30 cellular contexts compared by ENCODE assay signal in the genomic region with DNA sequence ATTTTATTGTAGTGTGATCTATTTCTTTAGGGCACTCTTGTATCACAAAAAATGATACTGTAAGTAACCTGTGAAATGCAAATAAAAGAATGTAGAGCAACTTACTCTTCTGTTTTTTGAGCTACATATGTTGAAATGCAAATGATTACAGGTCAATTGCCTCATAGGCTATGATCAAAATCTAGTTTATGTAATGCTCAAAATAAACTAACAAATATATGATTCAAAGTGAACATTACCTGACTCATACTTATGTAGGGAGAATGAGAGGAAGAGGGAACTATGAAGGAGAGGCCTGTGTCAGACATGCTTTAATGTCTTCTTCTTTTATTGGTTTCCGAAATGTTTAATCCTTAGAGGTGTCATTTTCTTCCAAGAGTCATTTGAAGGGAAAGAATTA. TPM values are rescaled to one million over a fixed set of nuclear protein-coding genes. Genes with fewer than 3 reads are reported as not detected.
DNase-seq lines count a peak whose midpoint lies in the region; ATAC-seq, FAIRE-seq and TF ChIP-seq lines count a peak whose summit lies in the region.
"Had no signal": no experiment of that assay in that cellular context is flagged by ENCODE, and none has a peak within 500 bp of the region (broad histone marks: within the 10 kb centered on the region; RNA-seq: fewer than 3 reads in every experiment).

No MANE protein-coding gene starts in this region.

- H4K20me1 ChIP-seq in PC-3 (ENCODE audit: low read length): no peaks in the 10 kb centered on the region

- H3K27ac ChIP-seq in breast epithelium (no peak overlapping the region), PC-3 (ENCODE audit: low read length) (peak overlapping the region; percentile 84), endodermal cell (ENCODE audit: low read depth, low read length) (no peak overlapping the region)
- H3K27ac ChIP-seq: 22Rv1, HL-60 had no signal

- no peaks in the 10 kb centered on the region for H3F3A ChIP-seq in PC-3 (ENCODE audit: low read length, unreplicated experiment)

- no peaks in the 10 kb centered on the region for H3K9me2 ChIP-seq in PC-3 (replicated peaks; ENCODE audit: low read length)

- DNase-seq in MCF 10A (ENCODE audit: unreplicated experiment) (peak; percentile 28), breast epithelium (ENCODE audit: low spot score in 2 of 2) (no peak), PC-3 (peak; percentile 78), bronchial epithelial cell (ENCODE audit: low read depth) (peak; percentile 87), endodermal cell (no peak), DMS114 treated with DMSO at 0.1 percent for 48 hours (lab: John Stamatoyannopoulos, UW; ENCODE audit: unreplicated experiment) (no peak), superior temporal gyrus (ENCODE audit: extremely low spot score) (no peak), omental fat pad (ENCODE audit: low spot score) (no peak)
- DNase-seq: AML-193; C1 segment of cervical spinal cord; Calu3; CD8-positive, alpha-beta T cell; DMS53; GF-D8; H7; HFFc6; KG1; NCI-H1105; NCI-H146; NCI-H2029 treated with DMSO at 0.1 percent for 48 hours; NCI-H226; NCI-H524; NCI-H774; NK-92 treated with Interleukin-12 subunit alpha and Interleukin-12 subunit beta, amount 100 ng/mL, for 24 hours; SHP77; SW 1271 had no signal

- no peak for FAIRE-seq in bronchial epithelial cell (lab: Jason Lieb, UNC)
- FAIRE-seq: GM19239, RCC 7860 had no signal

- H3K4me1 Mint-ChIP-seq in MCF 10A (ENCODE audit: insufficient read depth, unreplicated experiment): peaks cover 10% of the 10 kb centered on the region
- peaks cover 5% of the 10 kb centered on the region for H3K4me1 Mint-ChIP-seq in endodermal cell

- H3K27me3 Mint-ChIP-seq in MCF 10A (ENCODE audit: insufficient read depth, unreplicated experiment): peaks cover 43% of the 10 kb centered on the region
- peaks cover 51% of the 10 kb centered on the region for H3K27me3 Mint-ChIP-seq in endodermal cell (ENCODE audit: insufficient read depth)

- H3K4me3 ChIP-seq in breast epithelium (no peak overlapping the region), PC-3 (ENCODE audit: low read length) (no peak overlapping the region), bronchial epithelial cell (ENCODE audit: low read depth, low read length) (no peak overlapping the region), endodermal cell (ENCODE audit: low read length) (no peak overlapping the region)

- H3K4me3 Mint-ChIP-seq in MCF 10A (ENCODE audit: unreplicated experiment): no peak overlapping the region
- H3K4me3 Mint-ChIP-seq in endodermal cell: no peak overlapping the region
- H3K4me3 Mint-ChIP-seq: CD8-positive, alpha-beta T cell; HFFc6 had no signal

- H3K27me3 ChIP-seq in breast epithelium: peaks cover 0 to 17% of the 10 kb centered on the region in 2 donors
- H3K27me3 ChIP-seq in PC-3 (ENCODE audit: low read length): no peaks in the 10 kb centered on the region
- no peaks in the 10 kb centered on the region for H3K27me3 ChIP-seq in bronchial epithelial cell (ENCODE audit: control insufficient read depth, insufficient read depth, low read length)
- H3K27me3 ChIP-seq in endodermal cell (ENCODE audit: control insufficient read depth, insufficient read depth, low read length, poor library complexity, severe bottlenecking): peaks cover 8% of the 10 kb centered on the region

- TF ChIP-seq POLR2A in breast epithelium (IDR thresholded peaks at IDR 0.05): no peak

- H3K9me3 ChIP-seq in breast epithelium: no peaks in the 10 kb centered on the region
- H3K9me3 ChIP-seq in PC-3 (ENCODE audit: low read length): no peaks in the 10 kb centered on the region
- H3K9me3 ChIP-seq in endodermal cell (ENCODE audit: control insufficient read depth, low read length): no peaks in the 10 kb centered on the region

- H3K4me2 ChIP-seq in PC-3 (ENCODE audit: low read length): peak overlapping the region; percentile 56

- BruUV-seq in MCF 10A (replicated peaks; lab: Mats Ljungman, UMichigan) (no TSS peak), PC-3 (replicated peaks; lab: Mats Ljungman, UMichigan) (no TSS peak)

- intact Hi-C loops in MCF 10A (cut with micrococcal nuclease) (loop anchor here (2.0 kb wide), 1 partner anchor 107 kb away; no protein-coding TSS in a partner anchor), breast epithelium (cut with DNase I; ENCODE audit: low total_unique reads) (loop anchor here (5.0 kb wide), 1 partner anchor 699 kb away; no protein-coding TSS in a partner anchor), PC-3 (cut with micrococcal nuclease) (loop anchor here (2.0 to 5.0 kb wide), 3 partner anchors 49 to 245 kb away; no protein-coding TSS in a partner anchor)

- H3K4me1 ChIP-seq in breast epithelium: no peaks in the 10 kb centered on the region
- peaks cover 33% of the 10 kb centered on the region for H3K4me1 ChIP-seq in PC-3 (ENCODE audit: insufficient read depth, low read length)
- peaks cover 7% of the 10 kb centered on the region for H3K4me1 ChIP-seq in endodermal cell (ENCODE audit: control insufficient read depth, insufficient read depth, low read length)

- H3K36me3 Mint-ChIP-seq in MCF 10A (ENCODE audit: insufficient read depth, unreplicated experiment): no peaks in the 10 kb centered on the region
- H3K36me3 Mint-ChIP-seq in endodermal cell (ENCODE audit: low read depth): no peaks in the 10 kb centered on the region
- H3K36me3 Mint-ChIP-seq: CD8-positive, alpha-beta T cell had no signal

- no peak overlapping the region for H3K27ac Mint-ChIP-seq in MCF 10A (ENCODE audit: low read depth, unreplicated experiment)
- no peak overlapping the region for H3K27ac Mint-ChIP-seq in endodermal cell
- H3K27ac Mint-ChIP-seq: CD8-positive, alpha-beta T cell; HFFc6 had no signal

- H3K36me3 ChIP-seq in breast epithelium: no peaks in the 10 kb centered on the region
- H3K36me3 ChIP-seq in PC-3 (ENCODE audit: low read depth, low read length): no peaks in the 10 kb centered on the region
- no peaks in the 10 kb centered on the region for H3K36me3 ChIP-seq in bronchial epithelial cell (ENCODE audit: control insufficient read depth, insufficient read depth, low read length)
- no peaks in the 10 kb centered on the region for H3K36me3 ChIP-seq in endodermal cell (ENCODE audit: control insufficient read depth, insufficient read depth, low read length)

- peak overlapping the region; percentile 41; the same call in 1 of the 2 replicates for H3K9ac ChIP-seq in PC-3 (ENCODE audit: low read length)
- no peak overlapping the region for H3K9ac ChIP-seq in endodermal cell (ENCODE audit: extremely low read depth, low read length, poor library complexity, severe bottlenecking)

- H3K9me3 Mint-ChIP-seq in MCF 10A (ENCODE audit: unreplicated experiment) (peaks cover 6% of the 10 kb centered on the region), endodermal cell (peaks cover 35% of the 10 kb centered on the region)
- H3K9me3 Mint-ChIP-seq: CD8-positive, alpha-beta T cell; HFFc6 had no signal

- H3K79me2 ChIP-seq in PC-3 (ENCODE audit: low read length): no peaks in the 10 kb centered on the region

- POLR2A ChIA-PET in MCF 10A (lab: Yijun Ruan, JAX): interaction anchor here (0.7 kb wide), 1 partner anchor 129 kb away, joined by 3 read pairs; no protein-coding TSS in a partner anchor
- POLR2A ChIA-PET in PC-3 (lab: Charles Lee; ENCODE audit: unreplicated experiment): no interaction called here

- WGBS in endodermal cell (ENCODE audit: insufficient coverage in 1 of 2, insufficient read length in 1 of 2), 2 experiments: 80% methylated on average over 1 of the region's 1 CpG; no CpG with 5 or more reads in 1 of the 2 experiments

- TF ChIP-seq CTCF in MCF 10A (IDR thresholded peaks at IDR 0.05; ENCODE audit: unreplicated experiment) (no peak), breast epithelium (IDR thresholded peaks at IDR 0.05) (no peak), PC-3 (conservative IDR thresholded peaks at IDR 0.05; ENCODE audit: low read depth, low read length) (no peak), bronchial epithelial cell (IDR thresholded peaks at IDR 0.05; ENCODE audit: insufficient read depth, low read length, severe bottlenecking) (no peak), endodermal cell (conservative IDR thresholded peaks at IDR 0.05) (no peak), omental fat pad (IDR thresholded peaks at IDR 0.05) (no peak)

- ATAC-seq in PC-3 (peak; percentile 40), omental fat pad (ENCODE audit: low FRiP score) (no peak)
- ATAC-seq: CD8-positive, alpha-beta T cell had no signal

- no peak overlapping the region for H2AFZ ChIP-seq in PC-3 (ENCODE audit: low read length)

- CTCF ChIA-PET in MCF 10A (lab: Yijun Ruan, JAX): no interaction called here
- CTCF ChIA-PET in PC-3 (lab: Charles Lee): interaction anchor here (0.6 kb wide), 1 partner anchor 215 kb away, joined by 6 read pairs; no protein-coding TSS in a partner anchor

RNA-seq across cellular contexts. Expression of a gene that starts 5.0 kb away (rescaled TPM):
- total RNA-seq in MCF 10A (2022): 31.9 and 42.4 TPM in 2 replicates
- 10 to 100 TPM; 35.7 to 41.0 (median 37.0) TPM for total RNA-seq in breast epithelium
- 22.8 and 24.6 TPM in 2 replicates for total RNA-seq in PC-3 (2014; rRNA removed)
- 49.5 and 68.4 TPM in 2 replicates for total RNA-seq in bronchial epithelial cell
- total RNA-seq in endodermal cell: 10 to 100 TPM; 13.9 to 20.5 TPM
- polyA plus RNA-seq in endodermal cell (2013, experiment 1 of 2): 19.4 TPM
- 19.4 TPM for polyA plus RNA-seq in endodermal cell (2013, experiment 2 of 2)
- total RNA-seq in omental fat pad: 10 to 100 TPM; 39.5 to 90.3 (median 55.1) TPM

Comparison
In these comparisons a context has a peak if more than half of its experiments do, and no peak if none do; other contexts are left out.
1. DNase-seq: peak in MCF 10A (single experiment), PC-3 (single experiment) and bronchial epithelial cell (single experiment); none in breast epithelium (0 of 2), endodermal cell (single experiment), DMS114 treated with DMSO at 0.1 percent for 48 hours (single experiment), superior temporal gyrus (single experiment) and omental fat pad (single experiment).